In the genomic region with DNA sequence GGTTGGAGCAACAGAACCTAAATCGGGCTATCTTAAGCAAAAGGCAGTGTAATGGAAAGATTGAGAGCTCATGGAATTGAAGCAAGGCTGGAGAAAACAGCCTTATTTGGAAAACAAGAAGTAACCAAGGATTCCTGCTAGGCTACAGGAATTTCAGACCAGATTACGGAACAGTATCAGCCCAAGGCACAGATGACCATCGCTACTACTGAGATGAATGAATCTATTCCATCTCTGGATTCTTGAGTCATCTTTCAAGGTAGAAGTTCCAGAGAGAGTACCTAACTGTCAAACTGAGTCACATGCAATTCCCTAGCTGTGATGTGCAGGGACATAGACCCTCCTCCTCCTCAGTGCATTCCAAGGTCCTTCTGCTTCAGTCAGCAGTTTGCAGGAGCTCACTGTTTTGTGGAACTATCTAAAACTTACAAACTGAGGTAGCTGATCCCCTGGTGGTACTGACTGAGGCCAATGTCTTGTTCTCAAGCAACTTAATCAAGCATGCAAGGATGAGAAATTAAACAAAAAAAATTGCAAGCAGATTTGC, we compare ENCODE assay signal across 24 cellular contexts.
"Had no signal": no experiment of that assay in that cellular context is flagged by ENCODE, and none has a peak within 500 bp of the region (broad histone marks: within the 10 kb centered on the region; RNA-seq: fewer than 3 reads in every experiment).

No MANE protein-coding gene starts in this region.

- H3K9me3 Mint-ChIP-seq: effector memory CD8-positive, alpha-beta T cell; naive thymus-derived CD8-positive, alpha-beta T cell; stimulated activated naive CD8-positive, alpha-beta T cell treated with anti-CD3 and anti-CD28 coated beads, Interleukin-15, amount 100 ng/mL, for 72 hours had no signal

- H3K27ac Mint-ChIP-seq: effector memory CD8-positive, alpha-beta T cell; nephron progenitor cell; stimulated activated naive CD8-positive, alpha-beta T cell treated with anti-CD3 and anti-CD28 coated beads, Interleukin-15, amount 100 ng/mL, for 72 hours had no signal

- DNase-seq: cerebellar nuclear complex; cortex of kidney; effector memory CD8-positive, alpha-beta T cell; erythroblast; foreskin fibroblast; gastrocnemius medialis; head of caudate nucleus; left cardiac atrium; left lung; naive thymus-derived CD8-positive, alpha-beta T cell; nephron progenitor cell; nucleus accumbens; stimulated activated CD4-positive, alpha-beta T cell treated with anti-CD3 and anti-CD28 coated beads, Interleukin-1b, Interleukin-23, amount 100 ng/mL, for 48 hours; stimulated activated CD4-positive, alpha-beta T cell treated with anti-CD3 and anti-CD28 coated beads, Interleukin-4, amount 100 ng/mL, for 1 hour; stimulated activated CD8-positive, alpha-beta memory T cell treated with anti-CD3 and anti-CD28 coated beads, Interleukin-4, amount 100 ng/mL, for 48 hours; stimulated activated naive CD4-positive, alpha-beta T cell; stimulated activated naive CD8-positive, alpha-beta T cell treated with anti-CD3 and anti-CD28 coated beads, Interleukin-15, amount 100 ng/mL, for 72 hours; transverse colon had no signal

- H3K27me3 ChIP-seq: gastrocnemius medialis, left lung, right atrium auricular region, suprapubic skin, transverse colon had no signal

- H3K4me3 ChIP-seq: gastrocnemius medialis, left lung, prostate gland, right atrium auricular region, skin epidermis, suprapubic skin, transverse colon had no signal

- H3K27ac ChIP-seq: gastrocnemius medialis, left lung, prostate gland, right atrium auricular region, suprapubic skin, transverse colon had no signal

- H3K36me3 ChIP-seq: gastrocnemius medialis, left lung, prostate gland, right atrium auricular region, suprapubic skin, transverse colon had no signal

- H3K9me3 ChIP-seq: gastrocnemius medialis, left lung, prostate gland, right atrium auricular region, suprapubic skin, transverse colon had no signal

- FAIRE-seq: endometrium, islet of Langerhans had no signal

- H3K27me3 Mint-ChIP-seq: naive thymus-derived CD8-positive, alpha-beta T cell; stimulated activated naive CD8-positive, alpha-beta T cell treated with anti-CD3 and anti-CD28 coated beads, Interleukin-15, amount 100 ng/mL, for 72 hours had no signal

- H3K4me1 ChIP-seq: gastrocnemius medialis, left lung, prostate gland, right atrium auricular region, suprapubic skin, transverse colon had no signal

- H3K4me3 Mint-ChIP-seq: effector memory CD8-positive, alpha-beta T cell; naive thymus-derived CD8-positive, alpha-beta T cell; nephron progenitor cell; stimulated activated naive CD8-positive, alpha-beta T cell treated with anti-CD3 and anti-CD28 coated beads, Interleukin-15, amount 100 ng/mL, for 72 hours had no signal

- H3K4me1 Mint-ChIP-seq: naive thymus-derived CD8-positive, alpha-beta T cell; nephron progenitor cell; stimulated activated naive CD8-positive, alpha-beta T cell treated with anti-CD3 and anti-CD28 coated beads, Interleukin-15, amount 100 ng/mL, for 72 hours had no signal
